8 cellular contexts compared by ENCODE assay signal in the genomic region with DNA sequence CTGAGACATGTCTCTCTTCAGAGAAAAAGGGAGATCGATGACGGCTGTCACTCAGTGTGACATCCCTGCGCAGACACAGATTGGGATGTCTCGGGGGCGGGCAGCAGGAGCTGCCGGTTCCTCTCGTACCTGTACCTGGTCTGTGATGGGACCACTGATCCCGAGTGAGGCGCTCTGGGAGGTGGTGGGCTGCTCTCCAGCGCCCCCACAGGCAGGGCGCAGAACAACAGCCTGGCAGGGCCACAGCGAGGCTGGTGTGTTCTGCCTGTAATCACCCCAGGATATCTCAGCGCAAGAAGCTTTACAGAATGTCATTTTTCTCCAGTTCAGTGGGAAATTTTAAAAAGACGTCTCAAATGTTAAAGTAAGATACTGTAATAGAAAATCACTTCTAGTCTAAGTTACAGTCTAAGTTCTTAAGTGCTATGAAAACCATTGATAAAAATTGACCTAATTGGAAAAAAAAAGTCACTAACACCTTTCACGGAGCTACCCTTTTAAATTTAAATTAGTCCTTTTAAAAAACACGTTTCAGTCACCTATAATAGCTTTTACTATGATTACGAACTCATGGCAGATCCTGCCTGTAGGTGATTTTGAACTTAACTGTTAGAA.
DNase-seq lines count a peak whose midpoint lies in the region; ATAC-seq and TF ChIP-seq lines count a peak whose summit lies in the region.

No MANE protein-coding gene starts in this region.

- no peaks in the 10 kb centered on the region for H3K9me2 ChIP-seq in DOHH2 (replicated peaks; ENCODE audit: control insufficient read depth, low read length)

- ATAC-seq in GM19324 (IDR thresholded peaks at IDR 0.05; ENCODE audit: low FRiP score, unreplicated experiment) = no peak

- H3K79me2 ChIP-seq in DOHH2 (ENCODE audit: control insufficient read depth, low read length) = no peaks in the 10 kb centered on the region

- intact Hi-C loops in testis (cut with DNase I; ENCODE audit: low total_unique reads) (no loop called here), posterior vena cava (cut with DNase I) (no loop called here)

- no peak for TF ChIP-seq POLR2A in testis (IDR thresholded peaks at IDR 0.05)

- no peaks in the 10 kb centered on the region for H3F3A ChIP-seq in DOHH2 (ENCODE audit: control insufficient read depth, insufficient read depth)

- H3K4me1 ChIP-seq in DOHH2 (ENCODE audit: control insufficient read depth, low read length) (0 out of 2 replicates have a peak, but pooled peaks cover 2% of the 10 kb centered on the region), testis (no peaks in the 10 kb centered on the region)

- H3K27me3 ChIP-seq in DOHH2 (ENCODE audit: control insufficient read depth, low read length) (no peaks in the 10 kb centered on the region), testis (no peaks in the 10 kb centered on the region)

- TF ChIP-seq CTCF in DOHH2 (IDR thresholded peaks at IDR 0.05; ENCODE audit: low read depth, low read length, poor library complexity, severe bottlenecking) = peak; percentile 87
- peak; percentile 74 for TF ChIP-seq CTCF in HFF-Myc (IDR thresholded peaks at IDR 0.05; ENCODE audit: low read depth, low read length, missing control alignments)
- TF ChIP-seq CTCF in astrocyte of the spinal cord (IDR thresholded peaks at IDR 0.05; ENCODE audit: low read depth, low read length) = peak; percentile 85
- TF ChIP-seq CTCF in testis (IDR thresholded peaks at IDR 0.05) = peak; percentile 45 to 80 (median 67)

- H3K9me3 ChIP-seq in DOHH2 (ENCODE audit: control insufficient read depth, insufficient read depth, low read length) (no peaks in the 10 kb centered on the region), testis (no peaks in the 10 kb centered on the region)

- WGBS in testis, 2 donors = 48 to 52% methylated on average over 17 of the region's 17 CpGs

- H3K36me3 ChIP-seq in DOHH2 (ENCODE audit: control insufficient read depth, low read length) (no peaks in the 10 kb centered on the region), testis (ENCODE audit: low read depth, missing control alignments) (no peaks in the 10 kb centered on the region)

- no peak overlapping the region for H3K4me2 ChIP-seq in DOHH2 (ENCODE audit: low read length)

- no peak overlapping the region for H3K27ac ChIP-seq in DOHH2 (ENCODE audit: low read depth, low read length)
- H3K27ac ChIP-seq in testis = no peak overlapping the region

- DNase-seq in HFF-Myc (ENCODE audit: extremely low read depth, low read depth) (no peak), RPMI8226 (peak; percentile 33), astrocyte of the spinal cord (ENCODE audit: low read depth, low spot score) (no peak), left kidney (ENCODE audit: low read depth, low spot score) (peak; percentile 65), testis (peak; percentile 58), posterior vena cava (ENCODE audit: low spot score) (no peak)

- H3K4me3 ChIP-seq in DOHH2 (ENCODE audit: low read length) = no peak overlapping the region
- H3K4me3 ChIP-seq in HFF-Myc (replicated peaks; ENCODE audit: low read depth, low read length) = no peak overlapping the region
- H3K4me3 ChIP-seq in astrocyte of the spinal cord (ENCODE audit: low read depth, low read length) = no peak overlapping the region
- no peak overlapping the region for H3K4me3 ChIP-seq in testis

- no peaks in the 10 kb centered on the region for H4K20me1 ChIP-seq in DOHH2 (ENCODE audit: control insufficient read depth, insufficient read depth, low read depth, low read length)

- in situ Hi-C loops in astrocyte of the spinal cord (cut with HindIII; ENCODE audit: low sequenced_read_pairs) = no loop called here

Comparison
In these comparisons a context has a peak if more than half of its experiments do, and no peak if none do; other contexts are left out.
1. DNase-seq: peak in RPMI8226 (single experiment), left kidney (single experiment) and testis (single experiment); none in HFF-Myc (single experiment), astrocyte of the spinal cord (single experiment) and posterior vena cava (single experiment).
2. Peak in every context shown above with its lines, with median percentiles within 50 percentile points of each other: CTCF ChIP-seq.